Comparison of ENCODE assay signal across 1 cellular context in genomic region chr14:31457665-31458659, GRCh38.
TF ChIP-seq lines count a peak whose summit lies in the region.

No MANE protein-coding gene starts in this region.

TF ChIP-seq in HepG2, 621 proteins besides CTCF, POLR2A, EP300 and RAD21 (continued from another document and continues in another):
- TF ChIP-seq SALL2 (CRISPR knock-in tag; IDR thresholded peaks at IDR 0.05) (no peak; the same call in 1 of the 2 replicates), ZNF260 (CRISPR knock-in tag; IDR thresholded peaks at IDR 0.05; ENCODE audit: borderline replicate concordance, low read depth) (no peak), MATR3 (CRISPR knock-in tag; IDR thresholded peaks at IDR 0.05) (no peak), KDM3A (CRISPR knock-in tag; IDR thresholded peaks at IDR 0.05; ENCODE audit: low read depth) (no peak), ZNF7 (CRISPR knock-in tag; IDR thresholded peaks at IDR 0.05) (no peak), HMGA1 (CRISPR knock-in tag; conservative IDR thresholded peaks at IDR 0.05) (no peak), POLR2AphosphoS5 (IDR thresholded peaks at IDR 0.05; ENCODE audit: low read depth, low read length) (no peak), KLF11 (CRISPR knock-in tag; IDR thresholded peaks at IDR 0.05) (no peak), ZNF382 (CRISPR knock-in tag; IDR thresholded peaks at IDR 0.05; ENCODE audit: borderline replicate concordance) (no peak), GPN1 (CRISPR knock-in tag; IDR thresholded peaks at IDR 0.05; ENCODE audit: borderline replicate concordance) (no peak), AFF4 (CRISPR knock-in tag; IDR thresholded peaks at IDR 0.05) (no peak), ZNF776 (CRISPR knock-in tag; IDR thresholded peaks at IDR 0.05) (no peak), ETS1 (CRISPR knock-in tag; IDR thresholded peaks at IDR 0.05) (0 out of 2 replicates have a peak, but pooled peaks have one; percentile 19), RBAK (CRISPR knock-in tag; IDR thresholded peaks at IDR 0.05) (no peak), DNMT3B (CRISPR knock-in tag; conservative IDR thresholded peaks at IDR 0.05) (no peak), ZNF672 (CRISPR knock-in tag; IDR thresholded peaks at IDR 0.05) (no peak), NFIB (CRISPR knock-in tag; IDR thresholded peaks at IDR 0.05; ENCODE audit: borderline replicate concordance) (no peak), ZNF691 (CRISPR knock-in tag; IDR thresholded peaks at IDR 0.05; ENCODE audit: borderline replicate concordance, low read depth) (no peak), ZMYM2 (CRISPR knock-in tag; IDR thresholded peaks at IDR 0.05) (no peak), ZKSCAN5 (CRISPR knock-in tag; IDR thresholded peaks at IDR 0.05) (no peak), FOXA1 (IDR thresholded peaks at IDR 0.05) (peak; percentile 87; the same call in 1 of the 2 replicates), FOXA1 (CRISPR knock-in tag; IDR thresholded peaks at IDR 0.05) (peak; percentile 97), JUNB (CRISPR knock-in tag; IDR thresholded peaks at IDR 0.05; ENCODE audit: borderline replicate concordance) (peak; percentile 55; the same call in 1 of the 2 replicates), HHEX (CRISPR knock-in tag; IDR thresholded peaks at IDR 0.05) (no peak), MBD4 (IDR thresholded peaks at IDR 0.05; ENCODE audit: borderline replicate concordance, low read length) (no peak; the same call in 1 of the 2 replicates), JDP2 (CRISPR knock-in tag; IDR thresholded peaks at IDR 0.05; ENCODE audit: borderline replicate concordance) (no peak), MAF1 (CRISPR knock-in tag; IDR thresholded peaks at IDR 0.05; ENCODE audit: borderline replicate concordance) (no peak), ZNF121 (CRISPR knock-in tag; IDR thresholded peaks at IDR 0.05) (no peak), TARDBP (CRISPR knock-in tag; IDR thresholded peaks at IDR 0.05) (0 out of 2 replicates have a peak, but pooled peaks have one; percentile 82), KLF9 (CRISPR knock-in tag; IDR thresholded peaks at IDR 0.05; ENCODE audit: low read depth) (peak; percentile 49; the same call in 1 of the 2 replicates), CEBPZ (IDR thresholded peaks at IDR 0.05; ENCODE audit: low read length) (no peak), ZMAT5 (CRISPR knock-in tag; IDR thresholded peaks at IDR 0.05; ENCODE audit: borderline replicate concordance, low read depth) (no peak), CENPT (CRISPR knock-in tag; IDR thresholded peaks at IDR 0.05; ENCODE audit: low read depth) (no peak), ZBTB37 (CRISPR knock-in tag; IDR thresholded peaks at IDR 0.05) (no peak), SOX5 (CRISPR knock-in tag; IDR thresholded peaks at IDR 0.05; ENCODE audit: borderline replicate concordance) (peak; percentile 93), ZBED4 (CRISPR knock-in tag; IDR thresholded peaks at IDR 0.05; ENCODE audit: borderline replicate concordance) (no peak; the same call in 1 of the 2 replicates), TERF1 (CRISPR knock-in tag; IDR thresholded peaks at IDR 0.05) (no peak), CEBPG (CRISPR knock-in tag; IDR thresholded peaks at IDR 0.05) (peak; percentile 91), ZUFSP (CRISPR knock-in tag; IDR thresholded peaks at IDR 0.05; ENCODE audit: borderline replicate concordance) (no peak), ADNP (CRISPR knock-in tag; IDR thresholded peaks at IDR 0.05) (no peak), AGO1 (IDR thresholded peaks at IDR 0.05; ENCODE audit: low read depth, low read length, poor library complexity, severe bottlenecking) (no peak), KAT2B (IDR thresholded peaks at IDR 0.05; ENCODE audit: borderline replicate concordance, low read depth, low read length) (no peak), LRRFIP1 (CRISPR knock-in tag; conservative IDR thresholded peaks at IDR 0.05) (no peak)
